ENCODE assay signal across 12 cellular contexts in genomic region chr6:14877758-14878157, GRCh38.
DNase-seq lines count a peak whose midpoint lies in the region; ATAC-seq and TF ChIP-seq lines count a peak whose summit lies in the region.
"Had no signal": no experiment of that assay in that cellular context is flagged by ENCODE, and none has a peak within 500 bp of the region (broad histone marks: within the 10 kb centered on the region; RNA-seq: fewer than 3 reads in every experiment).

No MANE protein-coding gene starts in this region.

- ATAC-seq in foreskin keratinocyte (no peak), HG03108 (IDR thresholded peaks at IDR 0.05; ENCODE audit: unreplicated experiment) (no peak)
- ATAC-seq in stimulated activated naive B cell treated with anti-CD40 and anti-IgM and Interleukin-4, amounts not matched to agents 10 μg/mL and 1 μg/mL and 100 μg/mL, for 72 hours (replicated peaks), result no peak

- DNase-seq in activated naive CD4-positive, alpha-beta T cell treated with anti-CD3 and anti-CD28 coated beads, Interleukin-2, amount 50 U/mL, for 16 hours, result no peak
- no peak for DNase-seq in SJSA1 (ENCODE audit: low read depth in 1 of 2, low spot score in 2 of 2)
- DNase-seq in foreskin keratinocyte, result no peak
- DNase-seq in stimulated activated naive B cell treated with anti-CD40 and anti-IgM and Interleukin-4, amounts not matched to agents 10 μg/mL and 1 μg/mL and 100 μg/mL, for 72 hours, result no peak
- no peak for DNase-seq in HAP-1 (ENCODE audit: low spot score in 2 of 2)
- no peak for DNase-seq in G401 (ENCODE audit: low spot score)
- DNase-seq: kidney, NCI-H1105 treated with DMSO at 0.1 percent for 48 hours, NCI-H748 treated with DMSO at 0.1 percent for 48 hours, occipital lobe had no signal

- TF ChIP-seq CTCF in foreskin keratinocyte (conservative IDR thresholded peaks at IDR 0.05), result no peak

- peaks cover 5% of the 10 kb centered on the region for H3K9me3 Mint-ChIP-seq in activated naive CD4-positive, alpha-beta T cell treated with anti-CD3 and anti-CD28 coated beads, Interleukin-2, amount 50 U/mL, for 24 hours
- H3K9me3 Mint-ChIP-seq in stimulated activated naive B cell treated with anti-CD40 and anti-IgM and Interleukin-4, amounts not matched to agents 10 μg/mL and 1 μg/mL and 100 μg/mL, for 72 hours, result peaks cover 3 to 4% of the 10 kb centered on the region in 2 donors

- H3K4me3 ChIP-seq in SJSA1 (no peak overlapping the region), HAP-1 (no peak overlapping the region)

- peak overlapping the region; percentile 73 for H3K4me3 Mint-ChIP-seq in activated naive CD4-positive, alpha-beta T cell treated with anti-CD3 and anti-CD28 coated beads, Interleukin-2, amount 50 U/mL, for 24 hours
- H3K4me3 Mint-ChIP-seq in stimulated activated naive B cell treated with anti-CD40 and anti-IgM and Interleukin-4, amounts not matched to agents 10 μg/mL and 1 μg/mL and 100 μg/mL, for 72 hours, result peak overlapping the region; percentile 22 to 43

- H3K36me3 Mint-ChIP-seq in activated naive CD4-positive, alpha-beta T cell treated with anti-CD3 and anti-CD28 coated beads, Interleukin-2, amount 50 U/mL, for 24 hours, result peaks cover 1% of the 10 kb centered on the region
- H3K36me3 Mint-ChIP-seq in stimulated activated naive B cell treated with anti-CD40 and anti-IgM and Interleukin-4, amounts not matched to agents 10 μg/mL and 1 μg/mL and 100 μg/mL, for 72 hours, result peaks cover 0 to 10% of the 10 kb centered on the region in 2 donors

- H3K36me3 ChIP-seq in SJSA1 (no peaks in the 10 kb centered on the region), HAP-1 (replicated peaks) (no peaks in the 10 kb centered on the region)

- H3K9me3 ChIP-seq in SJSA1 (replicated peaks) (no peaks in the 10 kb centered on the region), HAP-1 (no peaks in the 10 kb centered on the region)

- H3K27me3 ChIP-seq in SJSA1 (replicated peaks) (no peaks in the 10 kb centered on the region), foreskin keratinocyte (no peaks in the 10 kb centered on the region), HAP-1 (ENCODE audit: low read depth) (no peaks in the 10 kb centered on the region)

- in situ Hi-C loops in HAP-1 (cut with MboI; ENCODE audit: low sequenced_read_pairs), result no loop called here
- in situ Hi-C loops in G401 (cut with HindIII; ENCODE audit: low sequenced_read_pairs), result no loop called here

- H3K4me1 Mint-ChIP-seq in activated naive CD4-positive, alpha-beta T cell treated with anti-CD3 and anti-CD28 coated beads, Interleukin-2, amount 50 U/mL, for 24 hours, result peaks cover 61% of the 10 kb centered on the region
- H3K4me1 Mint-ChIP-seq in stimulated activated naive B cell treated with anti-CD40 and anti-IgM and Interleukin-4, amounts not matched to agents 10 μg/mL and 1 μg/mL and 100 μg/mL, for 72 hours, result peaks cover 52 to 77% of the 10 kb centered on the region in 2 donors

- no peaks in the 10 kb centered on the region for H3K27me3 Mint-ChIP-seq in activated naive CD4-positive, alpha-beta T cell treated with anti-CD3 and anti-CD28 coated beads, Interleukin-2, amount 50 U/mL, for 24 hours
- no peaks in the 10 kb centered on the region for H3K27me3 Mint-ChIP-seq in stimulated activated naive B cell treated with anti-CD40 and anti-IgM and Interleukin-4, amounts not matched to agents 10 μg/mL and 1 μg/mL and 100 μg/mL, for 72 hours

- H3K27ac ChIP-seq in SJSA1 (peak overlapping the region; percentile 72), foreskin keratinocyte (peak overlapping the region; percentile 77)

- H3K27ac Mint-ChIP-seq in activated naive CD4-positive, alpha-beta T cell treated with anti-CD3 and anti-CD28 coated beads, Interleukin-2, amount 50 U/mL, for 24 hours, result peak overlapping the region; percentile 98
- peak overlapping the region; percentile 92 for H3K27ac Mint-ChIP-seq in stimulated activated naive B cell treated with anti-CD40 and anti-IgM and Interleukin-4, amounts not matched to agents 10 μg/mL and 1 μg/mL and 100 μg/mL, for 72 hours

- H3K4me1 ChIP-seq in SJSA1 (replicated peaks), result peaks cover 24% of the 10 kb centered on the region
- H3K4me1 ChIP-seq in foreskin keratinocyte, result peaks cover 23% of the 10 kb centered on the region
- H3K4me1 ChIP-seq in HAP-1, result no peaks in the 10 kb centered on the region
